8 cellular contexts compared by ENCODE assay signal in genomic region chr1:45751039-45751838, GRCh38. TPM values are rescaled to one million over a fixed set of nuclear protein-coding genes. Genes with fewer than 3 reads are reported as not detected.
DNase-seq lines count a peak whose midpoint lies in the region; ATAC-seq and TF ChIP-seq lines count a peak whose summit lies in the region.
"Not testable (repeated sequence)": the region's sequence is repeated elsewhere in the genome, so short reads cannot be mapped to it uniquely, and the experiment has no call there.

No MANE protein-coding gene starts in this region.

- WGBS in SK-N-SH (ENCODE audit: low lambda C conversion rate): 91% methylated on average over 24 of the region's 24 CpGs

- not testable (repeated sequence) for H3K27me3 ChIP-seq in SK-N-SH (ENCODE audit: insufficient read depth); iPS-15b (ENCODE audit: control insufficient read depth, insufficient read depth, low read length)

- not testable (repeated sequence) for TF ChIP-seq RAD21 in SK-N-SH (IDR thresholded peaks at IDR 0.05; ENCODE audit: low read length)

- H3K4me2 ChIP-seq in SK-N-SH: peak overlapping the region; percentile 93

- peak overlapping the region; percentile 99 for H3K27ac Mint-ChIP-seq in activated naive CD8-positive, alpha-beta T cell treated with anti-CD3 and anti-CD28 coated beads, Interleukin-2, amount 10 ng/mL, durations not matched to agents 7 days and 5 days
- peak overlapping the region; percentile 99 to 100 for H3K27ac Mint-ChIP-seq in effector memory CD8-positive, alpha-beta T cell
- peak overlapping the region; percentile 99 for H3K27ac Mint-ChIP-seq in natural killer cell
- peak overlapping the region; percentile 99 for H3K27ac Mint-ChIP-seq in stimulated activated effector memory CD8-positive, alpha-beta T cell treated with anti-CD3 and anti-CD28 coated beads, Interleukin-12 subunit alpha, Interleukin-12 subunit beta, amount 100 ng/mL, for 72 hours

- not testable (repeated sequence) for H3K36me3 ChIP-seq in HEK293 (ENCODE audit: control insufficient read depth in 2 of 2, insufficient read depth in 1 of 2, low read length in 2 of 2); SK-N-SH (replicated peaks in 1 of 2; ENCODE audit: control insufficient read depth in 1 of 2, insufficient read depth in 2 of 2, low read length in 1 of 2); iPS-15b (ENCODE audit: control insufficient read depth, insufficient read depth, low read length)

- not testable (repeated sequence) for H3K9me3 ChIP-seq in HEK293 (ENCODE audit: control insufficient read depth, insufficient read depth, low read depth, low read length); SK-N-SH; iPS-15b (ENCODE audit: control insufficient read depth, insufficient read depth, low read length)

- intact Hi-C loops in natural killer cell (cut with micrococcal nuclease): not testable (repeated sequence)

- CTCF ChIA-PET in AG04449 (lab: Yijun Ruan, JAX); HEK293 (lab: Yijun Ruan, JAX); SK-N-SH (lab: Yijun Ruan, JAX): not testable (repeated sequence)

- not testable (repeated sequence) for H3F3A ChIP-seq in SK-N-SH (replicated peaks; ENCODE audit: insufficient read depth)

- not testable (repeated sequence) for TF ChIP-seq CTCF in AG04449 (IDR thresholded peaks at IDR 0.05; ENCODE audit: insufficient read depth, low read length, missing control alignments); HEK293 (tag by site-specific recombination; IDR thresholded peaks at IDR 0.05); SK-N-SH (IDR thresholded peaks at IDR 0.05); natural killer cell (IDR thresholded peaks at IDR 0.05)

- H3K4me3 Mint-ChIP-seq in activated naive CD8-positive, alpha-beta T cell treated with anti-CD3 and anti-CD28 coated beads, Interleukin-2, amount 10 ng/mL, durations not matched to agents 7 days and 5 days: peak overlapping the region; percentile 96
- peak overlapping the region; percentile 99 for H3K4me3 Mint-ChIP-seq in effector memory CD8-positive, alpha-beta T cell
- peak overlapping the region; percentile 98 for H3K4me3 Mint-ChIP-seq in natural killer cell
- H3K4me3 Mint-ChIP-seq in stimulated activated effector memory CD8-positive, alpha-beta T cell treated with anti-CD3 and anti-CD28 coated beads, Interleukin-12 subunit alpha, Interleukin-12 subunit beta, amount 100 ng/mL, for 72 hours: peak overlapping the region; percentile 98

- H3K27me3 Mint-ChIP-seq in activated naive CD8-positive, alpha-beta T cell treated with anti-CD3 and anti-CD28 coated beads, Interleukin-2, amount 10 ng/mL, durations not matched to agents 7 days and 5 days; effector memory CD8-positive, alpha-beta T cell; natural killer cell (ENCODE audit: low read depth in 2 of 2): not testable (repeated sequence)

- peak overlapping the region; percentile 87 for H3K27ac ChIP-seq in HEK293 (ENCODE audit: extremely low read depth, low read depth, low read length)
- peak overlapping the region; percentile 93 to 96 for H3K27ac ChIP-seq in SK-N-SH (ENCODE audit: low read depth in 2 of 2, low read length in 1 of 2)

- not testable (repeated sequence) for H3K4me1 Mint-ChIP-seq in activated naive CD8-positive, alpha-beta T cell treated with anti-CD3 and anti-CD28 coated beads, Interleukin-2, amount 10 ng/mL, durations not matched to agents 7 days and 5 days; stimulated activated effector memory CD8-positive, alpha-beta T cell treated with anti-CD3 and anti-CD28 coated beads, Interleukin-12 subunit alpha, Interleukin-12 subunit beta, amount 100 ng/mL, for 72 hours
- H3K4me1 Mint-ChIP-seq in effector memory CD8-positive, alpha-beta T cell (ENCODE audit: low read depth in 2 of 2): peaks cover 12 to 13% of the 10 kb centered on the region in 2 donors
- peaks cover 10 to 19% of the 10 kb centered on the region in 2 donors for H3K4me1 Mint-ChIP-seq in natural killer cell

- H3K4me3 ChIP-seq in AG04449 (ENCODE audit: low read depth, low read length): peak overlapping the region; percentile 87
- peak overlapping the region; percentile 61 for H3K4me3 ChIP-seq in HEK293 (ENCODE audit: low read depth, low read length)
- peak overlapping the region; percentile 67 to 88 for H3K4me3 ChIP-seq in SK-N-SH (ENCODE audit: low read depth in 2 of 2, low read length in 1 of 2)
- H3K4me3 ChIP-seq in iPS-15b (ENCODE audit: low read depth, low read length): peak overlapping the region; percentile 76

- POLR2A ChIA-PET in AG04449 (lab: Yijun Ruan, JAX): not testable (repeated sequence)
- POLR2A ChIA-PET in HEK293 (lab: Yijun Ruan, JAX) (interaction anchor here (0.6 to 0.7 kb wide), 2 partner anchors 52 to 65 kb away, joined by 3 to 5 read pairs; partner anchors contain the start of gene MAST2), SK-N-SH (lab: Yijun Ruan, JAX) (interaction anchor here (0.7 to 1.0 kb wide), 2 partner anchors 15 to 53 kb away, joined by 3 read pairs; no protein-coding TSS in a partner anchor)
- POLR2A ChIA-PET in activated naive CD8-positive, alpha-beta T cell treated with anti-CD3 and anti-CD28 coated beads, Interleukin-2, amount 10 ng/mL, durations not matched to agents 7 days and 5 days (lab: Charles Lee): interaction anchor here (0.6 to 1.7 kb wide), 3 partner anchors 63 to 231 kb away, joined by 3 to 10 read pairs (median 5); partner anchors contain the start of genes GPBP1L1 and TMEM69

- not testable (repeated sequence) for DNase-seq in AG04449 (ENCODE audit: low read depth, low spot score); SK-N-SH; activated naive CD8-positive, alpha-beta T cell treated with anti-CD3 and anti-CD28 coated beads, Interleukin-2, amount 10 ng/mL, durations not matched to agents 7 days and 5 days; effector memory CD8-positive, alpha-beta T cell; natural killer cell; stimulated activated effector memory CD8-positive, alpha-beta T cell treated with anti-CD3 and anti-CD28 coated beads, Interleukin-12 subunit alpha, Interleukin-12 subunit beta, amount 100 ng/mL, for 72 hours (ENCODE audit: low spot score in 2 of 2)

- not testable (repeated sequence) for H3K9me2 ChIP-seq in SK-N-SH

- peaks cover 10% of the 10 kb centered on the region for H3K9me3 Mint-ChIP-seq in activated naive CD8-positive, alpha-beta T cell treated with anti-CD3 and anti-CD28 coated beads, Interleukin-2, amount 10 ng/mL, durations not matched to agents 7 days and 5 days
- not testable (repeated sequence) for H3K9me3 Mint-ChIP-seq in effector memory CD8-positive, alpha-beta T cell; natural killer cell; stimulated activated effector memory CD8-positive, alpha-beta T cell treated with anti-CD3 and anti-CD28 coated beads, Interleukin-12 subunit alpha, Interleukin-12 subunit beta, amount 100 ng/mL, for 72 hours

- H3K36me3 Mint-ChIP-seq in activated naive CD8-positive, alpha-beta T cell treated with anti-CD3 and anti-CD28 coated beads, Interleukin-2, amount 10 ng/mL, durations not matched to agents 7 days and 5 days; natural killer cell: not testable (repeated sequence)
- H3K36me3 Mint-ChIP-seq in effector memory CD8-positive, alpha-beta T cell (ENCODE audit: insufficient read depth): peaks cover 21% of the 10 kb centered on the region
- H3K36me3 Mint-ChIP-seq in stimulated activated effector memory CD8-positive, alpha-beta T cell treated with anti-CD3 and anti-CD28 coated beads, Interleukin-12 subunit alpha, Interleukin-12 subunit beta, amount 100 ng/mL, for 72 hours: peaks cover 14% of the 10 kb centered on the region

- peak overlapping the region; percentile 95 for H2AFZ ChIP-seq in SK-N-SH (ENCODE audit: low read depth)

- H3K79me2 ChIP-seq in SK-N-SH (ENCODE audit: insufficient read depth): peaks cover 23% of the 10 kb centered on the region

- not testable (repeated sequence) for H3K4me1 ChIP-seq in HEK293 (ENCODE audit: control insufficient read depth, insufficient read depth, low read length); SK-N-SH (ENCODE audit: control insufficient read depth in 1 of 2, insufficient read depth in 2 of 2, low read depth in 1 of 2, low read length in 1 of 2); iPS-15b (ENCODE audit: control insufficient read depth, insufficient read depth, low read length)

- peak overlapping the region; percentile 98 for H3K9ac ChIP-seq in SK-N-SH
- H3K9ac ChIP-seq in iPS-15b (ENCODE audit: low read depth, low read length): peak overlapping the region; percentile 97

- not testable (repeated sequence) for H4K20me1 ChIP-seq in SK-N-SH (ENCODE audit: insufficient read depth)

- ATAC-seq in activated naive CD8-positive, alpha-beta T cell treated with anti-CD3 and anti-CD28 coated beads, Interleukin-2, amount 10 ng/mL, durations not matched to agents 7 days and 5 days (ENCODE audit: low read depth); effector memory CD8-positive, alpha-beta T cell (replicated peaks); natural killer cell; stimulated activated effector memory CD8-positive, alpha-beta T cell treated with anti-CD3 and anti-CD28 coated beads, Interleukin-12 subunit alpha, Interleukin-12 subunit beta, amount 100 ng/mL, for 72 hours: not testable (repeated sequence)

- not testable (repeated sequence) for TF ChIP-seq EP300 in SK-N-SH (IDR thresholded peaks at IDR 0.05; ENCODE audit: borderline replicate concordance in 1 of 2, low read depth in 1 of 2, low read length in 1 of 2)

RNA-seq across cellular contexts. Expression of gene IPP, which starts 0.8 kb away (rescaled TPM):
- 3.2 and 4.7 TPM in 2 replicates for polyA plus RNA-seq in SK-N-SH (2012; rRNA removed)
- polyA plus RNA-seq in SK-N-SH (2012; cell fraction: cytosol; rRNA removed): 5.0 and 5.8 TPM in 2 replicates
- 1.9 and 3.4 TPM in 2 replicates for polyA plus RNA-seq in SK-N-SH (2012; cell fraction: nucleus; rRNA removed)
- 10 to 100 TPM; 13.4 to 14.3 TPM for total RNA-seq in activated naive CD8-positive, alpha-beta T cell treated with anti-CD3 and anti-CD28 coated beads, Interleukin-2, amount 10 ng/mL, durations not matched to agents 7 days and 5 days
- 10 to 100 TPM; 15.3 to 20.8 (median 19.1) TPM for total RNA-seq in natural killer cell

RNA-seq across cellular contexts. Expression of gene MAST2, which starts 52.2 kb away (rescaled TPM):
- polyA plus RNA-seq in SK-N-SH (2012; rRNA removed): 53.4 and 69.0 TPM in 2 replicates
- polyA plus RNA-seq in SK-N-SH (2012; cell fraction: cytosol; rRNA removed): 15.4 and 23.6 TPM in 2 replicates
- polyA plus RNA-seq in SK-N-SH (2012; cell fraction: nucleus; rRNA removed): 347 and 352 TPM in 2 replicates
- 10 to 100 TPM; 20.9 to 23.7 TPM for total RNA-seq in activated naive CD8-positive, alpha-beta T cell treated with anti-CD3 and anti-CD28 coated beads, Interleukin-2, amount 10 ng/mL, durations not matched to agents 7 days and 5 days
- total RNA-seq in natural killer cell: 10 to 100 TPM; 25.3 to 28.6 (median 27.9) TPM
